1 cellular context compared by ENCODE assay signal in genomic region chr20:38748097-38748862, GRCh38.
A peak's percentile ranks its signal among the peaks of the same experiment; 100 is the strongest.
TF ChIP-seq lines count a peak whose summit lies in the region.

Gene ACTR5, plus strand, starts transcription at chr20:38748460. Its CDS starts 19 bp downstream, at chr20:38748479.

TF ChIP-seq in WTC11, 78 proteins besides CTCF, POLR2A, EP300 and RAD21 (continued from another document and continues in another):
- TF ChIP-seq USF2 (CRISPR knock-in tag; IDR thresholded peaks at IDR 0.05) (no peak; the same call in none of the 2 replicates), HMGXB4 (CRISPR knock-in tag; IDR thresholded peaks at IDR 0.05) (peak; percentile 77), ZNF425 (CRISPR knock-in tag; conservative IDR thresholded peaks at IDR 0.05) (no peak), TP53 (CRISPR knock-in tag; IDR thresholded peaks at IDR 0.05) (peak; percentile 75; the same call in 1 of the 2 replicates), IRF2 (CRISPR knock-in tag; IDR thresholded peaks at IDR 0.05; ENCODE audit: borderline replicate concordance, low read depth) (no peak), MLX (CRISPR knock-in tag; IDR thresholded peaks at IDR 0.05) (no peak), CBFB (CRISPR knock-in tag; IDR thresholded peaks at IDR 0.05; ENCODE audit: low read depth) (peak; percentile 92), ZNF416 (CRISPR knock-in tag; IDR thresholded peaks at IDR 0.05) (no peak), ZNF281 (CRISPR knock-in tag; IDR thresholded peaks at IDR 0.05) (0 out of 2 replicates have a peak, but pooled peaks have one; percentile 14), NR1H2 (CRISPR knock-in tag; IDR thresholded peaks at IDR 0.05) (no peak), GABPB1 (CRISPR knock-in tag; IDR thresholded peaks at IDR 0.05) (peak; percentile 77), E2F1 (CRISPR knock-in tag; IDR thresholded peaks at IDR 0.05) (peak; percentile 68; the same call in 1 of the 2 replicates), NFE2L1 (CRISPR knock-in tag; IDR thresholded peaks at IDR 0.05) (peak; percentile 67; the same call in 1 of the 2 replicates), ZNF512 (CRISPR knock-in tag; IDR thresholded peaks at IDR 0.05; ENCODE audit: borderline replicate concordance) (no peak), RELA (CRISPR knock-in tag; IDR thresholded peaks at IDR 0.05; ENCODE audit: borderline replicate concordance) (peak; percentile 82; the same call in 1 of the 2 replicates), E2F4 (CRISPR knock-in tag; IDR thresholded peaks at IDR 0.05; ENCODE audit: borderline replicate concordance, low read depth) (peak; percentile 59; the same call in 1 of the 2 replicates), ZNF263 (CRISPR knock-in tag; IDR thresholded peaks at IDR 0.05; ENCODE audit: low read depth) (no peak), ZNF317 (CRISPR knock-in tag; IDR thresholded peaks at IDR 0.05; ENCODE audit: borderline replicate concordance, low read depth) (no peak), MYBL2 (CRISPR knock-in tag; IDR thresholded peaks at IDR 0.05) (peak; percentile 85; the same call in 1 of the 2 replicates), ETV6 (CRISPR knock-in tag; IDR thresholded peaks at IDR 0.05) (peak; percentile 35; the same call in 1 of the 2 replicates), ZNF532 (CRISPR knock-in tag; IDR thresholded peaks at IDR 0.05; ENCODE audit: borderline replicate concordance) (no peak), ARID4B (CRISPR knock-in tag; IDR thresholded peaks at IDR 0.05; ENCODE audit: borderline replicate concordance) (peak; percentile 84; the same call in 1 of the 2 replicates), SMAD4 (CRISPR knock-in tag; IDR thresholded peaks at IDR 0.05) (no peak), AR (CRISPR knock-in tag; IDR thresholded peaks at IDR 0.05) (no peak), GRHL2 (CRISPR knock-in tag; IDR thresholded peaks at IDR 0.05; ENCODE audit: insufficient replicate concordance, severe bottlenecking) (no peak)
